2 cellular contexts compared by ENCODE assay signal in the genomic region with DNA sequence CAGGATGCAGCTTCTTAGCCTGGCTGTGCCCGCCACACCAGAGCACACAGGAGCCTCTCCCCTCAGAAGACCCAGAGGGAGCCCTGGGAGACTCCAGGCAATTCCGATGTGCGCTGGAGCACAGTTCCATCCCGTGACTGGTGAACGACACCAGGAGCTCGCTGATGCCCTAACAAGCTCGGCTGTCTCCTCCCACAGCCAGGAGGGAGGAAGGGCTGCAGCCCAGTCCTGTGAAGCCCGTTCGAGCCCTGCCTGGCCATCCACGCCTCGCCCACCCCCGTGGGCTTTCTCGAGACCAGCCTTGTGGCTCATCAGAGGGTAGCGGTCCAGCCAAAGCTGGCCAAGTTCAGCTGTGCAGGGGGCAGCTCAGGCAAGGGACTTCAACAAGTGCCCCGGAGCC.
A peak's percentile ranks its signal among the peaks of the same experiment; 100 is the strongest.
TF ChIP-seq lines count a peak whose summit lies in the region.

No MANE protein-coding gene starts in this region.

TF ChIP-seq in HEK293, 187 proteins besides CTCF, POLR2A, EP300 and RAD21:
- TF ChIP-seq ZNF600 (tag by site-specific recombination; IDR thresholded peaks at IDR 0.05) (0 out of 2 replicates have a peak, but pooled peaks have one; percentile 31), KLF16 (tag by site-specific recombination; IDR thresholded peaks at IDR 0.05) (no peak), ZBTB48 (tag by site-specific recombination; IDR thresholded peaks at IDR 0.05) (no peak), ZNF132 (tag by site-specific recombination; IDR thresholded peaks at IDR 0.05; ENCODE audit: borderline replicate concordance) (no peak)
- TF ChIP-seq, protein P1, sequence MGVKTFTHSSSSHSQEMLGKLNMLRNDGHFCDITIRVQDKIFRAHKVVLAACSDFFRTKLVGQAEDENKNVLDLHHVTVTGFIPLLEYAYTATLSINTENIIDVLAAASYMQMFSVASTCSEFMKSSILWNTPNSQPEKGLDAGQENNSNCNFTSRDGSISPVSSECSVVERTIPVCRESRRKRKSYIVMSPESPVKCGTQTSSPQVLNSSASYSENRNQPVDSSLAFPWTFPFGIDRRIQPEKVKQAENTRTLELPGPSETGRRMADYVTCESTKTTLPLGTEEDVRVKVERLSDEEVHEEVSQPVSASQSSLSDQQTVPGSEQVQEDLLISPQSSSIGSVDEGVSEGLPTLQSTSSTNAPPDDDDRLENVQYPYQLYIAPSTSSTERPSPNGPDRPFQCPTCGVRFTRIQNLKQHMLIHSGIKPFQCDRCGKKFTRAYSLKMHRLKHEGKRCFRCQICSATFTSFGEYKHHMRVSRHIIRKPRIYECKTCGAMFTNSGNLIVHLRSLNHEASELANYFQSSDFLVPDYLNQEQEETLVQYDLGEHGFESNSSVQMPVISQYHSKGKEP (tag by site-specific recombination; IDR thresholded peaks at IDR 0.05) = no peak
TF ChIP-seq in HEK293: peak in this region for 1.

TF ChIP-seq in H1, 55 proteins besides CTCF, POLR2A, EP300 and RAD21:
- no peak for TF ChIP-seq TAF7 (optimal IDR thresholded peaks at IDR 0.05; ENCODE audit: borderline replicate concordance, low read depth, low read length)
- no peak for TF ChIP-seq TCF12 (IDR thresholded peaks at IDR 0.05; ENCODE audit: low read depth, low read length)
- no peak for TF ChIP-seq ZNF274 (IDR thresholded peaks at IDR 0.05; ENCODE audit: borderline replicate concordance, extremely low read depth, low read length)
- no peak for TF ChIP-seq TAF1 (IDR thresholded peaks at IDR 0.05; ENCODE audit: low read depth, low read length)
- no peak for TF ChIP-seq SP4 (IDR thresholded peaks at IDR 0.05; ENCODE audit: low read length)
- TF ChIP-seq, protein P2, sequence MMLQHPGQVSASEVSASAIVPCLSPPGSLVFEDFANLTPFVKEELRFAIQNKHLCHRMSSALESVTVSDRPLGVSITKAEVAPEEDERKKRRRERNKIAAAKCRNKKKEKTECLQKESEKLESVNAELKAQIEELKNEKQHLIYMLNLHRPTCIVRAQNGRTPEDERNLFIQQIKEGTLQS (IDR thresholded peaks at IDR 0.05; ENCODE audit: insufficient read depth, low read depth, low read length) = no peak
- TF ChIP-seq NANOG (IDR thresholded peaks at IDR 0.05; ENCODE audit: insufficient read depth, low read depth, low read length, poor library complexity, severe bottlenecking) = no peak
- TF ChIP-seq CEBPB (IDR thresholded peaks at IDR 0.05; ENCODE audit: low read depth, low read length) = no peak
- no peak for TF ChIP-seq SP2 (IDR thresholded peaks at IDR 0.05; ENCODE audit: low read length)
- TF ChIP-seq CBX8 (IDR thresholded peaks at IDR 0.05; ENCODE audit: borderline replicate concordance, low read depth, low read length) = no peak
- no peak for TF ChIP-seq POU5F1 (IDR thresholded peaks at IDR 0.05; ENCODE audit: low read depth, low read length)
- TF ChIP-seq ASH2L (IDR thresholded peaks at IDR 0.05; ENCODE audit: low read length) = no peak
- no peak for TF ChIP-seq CTBP2 (IDR thresholded peaks at IDR 0.05; ENCODE audit: borderline replicate concordance, insufficient read depth, insufficient read length, low read length)
